Comparison of ENCODE assay signal across 1 cellular context in the genomic region with DNA sequence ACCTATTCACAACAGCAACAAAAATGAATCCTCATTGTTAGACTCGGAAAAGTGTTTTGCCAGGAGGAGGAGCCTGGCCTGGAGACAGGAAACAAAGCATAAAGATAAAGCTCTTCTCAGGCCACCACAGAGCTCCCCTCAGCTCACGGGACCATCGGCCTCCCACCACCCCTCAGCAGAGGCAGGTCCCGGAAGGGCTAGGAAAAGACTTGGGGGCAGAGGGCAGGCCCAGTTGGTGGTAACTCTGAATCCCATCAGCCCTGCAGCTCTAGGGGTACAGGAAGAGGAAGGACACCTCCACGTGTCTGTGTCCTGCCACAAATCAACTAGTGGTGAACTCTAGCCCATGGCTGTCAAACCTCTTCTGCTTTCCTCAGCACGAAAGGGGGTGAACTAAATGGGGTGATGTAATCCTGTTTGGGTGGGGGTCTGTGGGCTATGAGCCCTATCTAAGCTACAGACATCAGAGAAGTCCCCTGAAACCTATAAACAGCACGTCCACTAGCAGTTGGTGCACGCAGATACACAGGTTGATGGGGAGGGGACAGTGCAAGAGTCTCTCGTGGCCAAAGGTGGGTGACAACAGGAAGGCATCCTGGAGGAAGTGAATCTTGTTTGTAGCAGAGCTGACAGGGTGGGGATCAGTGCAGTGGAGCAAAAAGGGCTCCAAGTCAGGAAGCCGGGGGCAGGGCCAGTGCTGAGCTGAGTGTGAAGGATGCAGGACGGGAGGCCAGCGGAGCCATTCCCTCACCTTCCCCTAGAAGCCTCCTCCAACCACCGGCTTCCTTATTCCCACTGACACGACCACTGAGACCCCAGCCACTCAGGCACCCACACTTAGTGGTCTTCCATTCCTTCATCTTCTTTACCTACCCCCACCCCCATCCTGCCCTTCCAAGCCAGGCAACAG.
TF ChIP-seq lines count a peak whose summit lies in the region.

No MANE protein-coding gene starts in this region.

TF ChIP-seq in K562, 482 proteins besides CTCF, POLR2A, EP300 and RAD21 (continued from another document):
- TF ChIP-seq, protein P1, sequence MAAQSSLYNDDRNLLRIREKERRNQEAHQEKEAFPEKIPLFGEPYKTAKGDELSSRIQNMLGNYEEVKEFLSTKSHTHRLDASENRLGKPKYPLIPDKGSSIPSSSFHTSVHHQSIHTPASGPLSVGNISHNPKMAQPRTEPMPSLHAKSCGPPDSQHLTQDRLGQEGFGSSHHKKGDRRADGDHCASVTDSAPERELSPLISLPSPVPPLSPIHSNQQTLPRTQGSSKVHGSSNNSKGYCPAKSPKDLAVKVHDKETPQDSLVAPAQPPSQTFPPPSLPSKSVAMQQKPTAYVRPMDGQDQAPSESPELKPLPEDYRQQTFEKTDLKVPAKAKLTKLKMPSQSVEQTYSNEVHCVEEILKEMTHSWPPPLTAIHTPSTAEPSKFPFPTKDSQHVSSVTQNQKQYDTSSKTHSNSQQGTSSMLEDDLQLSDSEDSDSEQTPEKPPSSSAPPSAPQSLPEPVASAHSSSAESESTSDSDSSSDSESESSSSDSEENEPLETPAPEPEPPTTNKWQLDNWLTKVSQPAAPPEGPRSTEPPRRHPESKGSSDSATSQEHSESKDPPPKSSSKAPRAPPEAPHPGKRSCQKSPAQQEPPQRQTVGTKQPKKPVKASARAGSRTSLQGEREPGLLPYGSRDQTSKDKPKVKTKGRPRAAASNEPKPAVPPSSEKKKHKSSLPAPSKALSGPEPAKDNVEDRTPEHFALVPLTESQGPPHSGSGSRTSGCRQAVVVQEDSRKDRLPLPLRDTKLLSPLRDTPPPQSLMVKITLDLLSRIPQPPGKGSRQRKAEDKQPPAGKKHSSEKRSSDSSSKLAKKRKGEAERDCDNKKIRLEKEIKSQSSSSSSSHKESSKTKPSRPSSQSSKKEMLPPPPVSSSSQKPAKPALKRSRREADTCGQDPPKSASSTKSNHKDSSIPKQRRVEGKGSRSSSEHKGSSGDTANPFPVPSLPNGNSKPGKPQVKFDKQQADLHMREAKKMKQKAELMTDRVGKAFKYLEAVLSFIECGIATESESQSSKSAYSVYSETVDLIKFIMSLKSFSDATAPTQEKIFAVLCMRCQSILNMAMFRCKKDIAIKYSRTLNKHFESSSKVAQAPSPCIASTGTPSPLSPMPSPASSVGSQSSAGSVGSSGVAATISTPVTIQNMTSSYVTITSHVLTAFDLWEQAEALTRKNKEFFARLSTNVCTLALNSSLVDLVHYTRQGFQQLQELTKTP (IDR thresholded peaks at IDR 0.05; ENCODE audit: low read depth in 1 of 2, partially characterized antibody in 2 of 2): no peak
- TF ChIP-seq ZNF431 (CRISPR knock-in tag; IDR thresholded peaks at IDR 0.05): peak; percentile 71
- TF ChIP-seq ZNF699 (CRISPR knock-in tag; IDR thresholded peaks at IDR 0.05; ENCODE audit: insufficient replicate concordance): no peak
- no peak for TF ChIP-seq ZNF24 (IDR thresholded peaks at IDR 0.05)
- TF ChIP-seq, protein P2, sequence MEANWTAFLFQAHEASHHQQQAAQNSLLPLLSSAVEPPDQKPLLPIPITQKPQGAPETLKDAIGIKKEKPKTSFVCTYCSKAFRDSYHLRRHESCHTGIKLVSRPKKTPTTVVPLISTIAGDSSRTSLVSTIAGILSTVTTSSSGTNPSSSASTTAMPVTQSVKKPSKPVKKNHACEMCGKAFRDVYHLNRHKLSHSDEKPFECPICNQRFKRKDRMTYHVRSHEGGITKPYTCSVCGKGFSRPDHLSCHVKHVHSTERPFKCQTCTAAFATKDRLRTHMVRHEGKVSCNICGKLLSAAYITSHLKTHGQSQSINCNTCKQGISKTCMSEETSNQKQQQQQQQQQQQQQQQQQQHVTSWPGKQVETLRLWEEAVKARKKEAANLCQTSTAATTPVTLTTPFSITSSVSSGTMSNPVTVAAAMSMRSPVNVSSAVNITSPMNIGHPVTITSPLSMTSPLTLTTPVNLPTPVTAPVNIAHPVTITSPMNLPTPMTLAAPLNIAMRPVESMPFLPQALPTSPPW (CRISPR knock-in tag; IDR thresholded peaks at IDR 0.05): peak; percentile 7; the same call in 1 of the 2 replicates
- 0 out of 2 replicates have a peak, but pooled peaks have one; percentile 30 for TF ChIP-seq GABPA (tag; conservative IDR thresholded peaks at IDR 0.05; ENCODE audit: low read depth)
- no peak for TF ChIP-seq ZBTB17 (CRISPR knock-in tag; IDR thresholded peaks at IDR 0.05)
- TF ChIP-seq YY1 (IDR thresholded peaks at IDR 0.05; ENCODE audit: borderline replicate concordance in 1 of 3, control insufficient read depth in 1 of 3, extremely low read depth in 1 of 3, insufficient read depth in 3 of 3, insufficient read length in 1 of 3, insufficient replicate concordance in 2 of 3, low read depth in 1 of 3, low read length in 2 of 3): no peak
- TF ChIP-seq, protein P3, sequence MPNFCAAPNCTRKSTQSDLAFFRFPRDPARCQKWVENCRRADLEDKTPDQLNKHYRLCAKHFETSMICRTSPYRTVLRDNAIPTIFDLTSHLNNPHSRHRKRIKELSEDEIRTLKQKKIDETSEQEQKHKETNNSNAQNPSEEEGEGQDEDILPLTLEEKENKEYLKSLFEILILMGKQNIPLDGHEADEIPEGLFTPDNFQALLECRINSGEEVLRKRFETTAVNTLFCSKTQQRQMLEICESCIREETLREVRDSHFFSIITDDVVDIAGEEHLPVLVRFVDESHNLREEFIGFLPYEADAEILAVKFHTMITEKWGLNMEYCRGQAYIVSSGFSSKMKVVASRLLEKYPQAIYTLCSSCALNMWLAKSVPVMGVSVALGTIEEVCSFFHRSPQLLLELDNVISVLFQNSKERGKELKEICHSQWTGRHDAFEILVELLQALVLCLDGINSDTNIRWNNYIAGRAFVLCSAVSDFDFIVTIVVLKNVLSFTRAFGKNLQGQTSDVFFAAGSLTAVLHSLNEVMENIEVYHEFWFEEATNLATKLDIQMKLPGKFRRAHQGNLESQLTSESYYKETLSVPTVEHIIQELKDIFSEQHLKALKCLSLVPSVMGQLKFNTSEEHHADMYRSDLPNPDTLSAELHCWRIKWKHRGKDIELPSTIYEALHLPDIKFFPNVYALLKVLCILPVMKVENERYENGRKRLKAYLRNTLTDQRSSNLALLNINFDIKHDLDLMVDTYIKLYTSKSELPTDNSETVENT (CRISPR knock-in tag; IDR thresholded peaks at IDR 0.05): no peak
- no peak for TF ChIP-seq NFATC3 (IDR thresholded peaks at IDR 0.05)
- no peak for TF ChIP-seq CREBBP (IDR thresholded peaks at IDR 0.05; ENCODE audit: low read depth, low read length)
- no peak for TF ChIP-seq TAL1 (IDR thresholded peaks at IDR 0.05)
